10 cellular contexts compared by ENCODE assay signal in genomic region chr6:40466986-40467584, GRCh38.
"Had no signal": no experiment of that assay in that cellular context is flagged by ENCODE, and none has a peak within 500 bp of the region (broad histone marks: within the 10 kb centered on the region; RNA-seq: fewer than 3 reads in every experiment).

No MANE protein-coding gene starts in this region.

- H3K4me2 ChIP-seq: GM23338 had no signal

- H3K4me3 ChIP-seq: GM23338, K562 had no signal

- FAIRE-seq: H1, H54, K562 had no signal

- DNase-seq: H9, HCEC 1CT, HFFc6, IMR-90, KG1 had no signal

- H2AFZ ChIP-seq: GM23338 had no signal

- H3K4me3 Mint-ChIP-seq: GM23338, H9, HFFc6 had no signal

- H3K27ac Mint-ChIP-seq: GM23338, H9, HFFc6 had no signal

- H3K27ac ChIP-seq: HL-60 had no signal

- ATAC-seq: GM23338, K562 had no signal

- H3K9me3 Mint-ChIP-seq: GM23338 had no signal
